9 cellular contexts compared by ENCODE assay signal in genomic region chr9:37187713-37188439, GRCh38.
DNase-seq lines count a peak whose midpoint lies in the region; ATAC-seq and TF ChIP-seq lines count a peak whose summit lies in the region.
"Had no signal": no experiment of that assay in that cellular context is flagged by ENCODE, and none has a peak within 500 bp of the region (broad histone marks: within the 10 kb centered on the region; RNA-seq: fewer than 3 reads in every experiment).

No MANE protein-coding gene starts in this region.

- no peak overlapping the region for H3K27ac ChIP-seq in stomach
- H3K27ac ChIP-seq: SK-N-MC had no signal

- H3K4me1 ChIP-seq in stomach: no peaks in the 10 kb centered on the region

- intact Hi-C loops in CD14-positive monocyte (cut with micrococcal nuclease) (no loop called here), lower leg skin (cut with DNase I; ENCODE audit: low total_unique reads) (no loop called here), stomach (cut with DNase I; ENCODE audit: low total_unique reads) (no loop called here)
- intact Hi-C loops in activated CD4-positive, alpha-beta memory T cell treated with anti-CD3 and anti-CD28 coated beads for 36 hours (cut with micrococcal nuclease): loop anchor here (1.0 kb wide), 1 partner anchor 9 kb away; no protein-coding TSS in a partner anchor

- peaks cover 0 to 24% (median 16%) of the 10 kb centered on the region in 4 donors for H3K36me3 ChIP-seq in stomach

- no peaks in the 10 kb centered on the region for H3K27me3 ChIP-seq in stomach

- no peak for DNase-seq in CD14-positive monocyte (ENCODE audit: low spot score)
- DNase-seq in activated CD4-positive, alpha-beta memory T cell treated with anti-CD3 and anti-CD28 coated beads for 36 hours: no peak
- no peak for DNase-seq in C1 segment of cervical spinal cord (lab: John Stamatoyannopoulos, UW)
- DNase-seq in lower leg skin (ENCODE audit: low spot score in 2 of 2): no peak
- DNase-seq in stomach: no peak
- DNase-seq in NCI-H69 (lab: John Stamatoyannopoulos, UW): no peak

- peaks cover 0 to 2% (median 0%) of the 10 kb centered on the region in 7 donors for H3K9me3 Mint-ChIP-seq in CD14-positive monocyte
- H3K9me3 Mint-ChIP-seq in activated CD4-positive, alpha-beta memory T cell treated with anti-CD3 and anti-CD28 coated beads for 36 hours: no peaks in the 10 kb centered on the region

- peaks cover 0 to 1% (median 0%) of the 10 kb centered on the region in 3 donors for H3K27me3 Mint-ChIP-seq in CD14-positive monocyte (ENCODE audit: low read depth in 3 of 3)
- no peaks in the 10 kb centered on the region for H3K27me3 Mint-ChIP-seq in activated CD4-positive, alpha-beta memory T cell treated with anti-CD3 and anti-CD28 coated beads for 36 hours

- H3K36me3 Mint-ChIP-seq in CD14-positive monocyte: peaks cover 20 to 30% of the 10 kb centered on the region in 2 donors
- H3K36me3 Mint-ChIP-seq in activated CD4-positive, alpha-beta memory T cell treated with anti-CD3 and anti-CD28 coated beads for 36 hours: peaks cover 25% of the 10 kb centered on the region

- TF ChIP-seq POLR2A in GM19099 (IDR thresholded peaks at IDR 0.05; ENCODE audit: extremely low read depth, insufficient read length, low read depth) (peak; percentile 20), lower leg skin (IDR thresholded peaks at IDR 0.05) (no peak), stomach (IDR thresholded peaks at IDR 0.05) (no peak)

- POLR2A ChIA-PET in activated CD4-positive, alpha-beta memory T cell treated with anti-CD3 and anti-CD28 coated beads for 36 hours (lab: Charles Lee): no interaction called here

- H3K4me3 ChIP-seq in lower leg skin (ENCODE audit: low read depth, poor library complexity, severe bottlenecking) (no peak overlapping the region), stomach (no peak overlapping the region)
- H3K4me3 ChIP-seq: SK-N-MC had no signal

- WGBS in lower leg skin, 2 donors: 83 to 87% methylated on average over 5 of the region's 5 CpGs
- 86 to 90% (median 89%) methylated on average over 5 of the region's 5 CpGs for WGBS in stomach, 5 donors

- H3K9me3 ChIP-seq in stomach: no peaks in the 10 kb centered on the region

- TF ChIP-seq CTCF in CD14-positive monocyte (IDR thresholded peaks at IDR 0.05) (no peak), lower leg skin (IDR thresholded peaks at IDR 0.05) (no peak), stomach (IDR thresholded peaks at IDR 0.05) (no peak)

- H3K27ac Mint-ChIP-seq in CD14-positive monocyte: peak overlapping the region in 4 of 7 donors; percentile 24 to 87 (median 42)
- peak overlapping the region; percentile 65 for H3K27ac Mint-ChIP-seq in activated CD4-positive, alpha-beta memory T cell treated with anti-CD3 and anti-CD28 coated beads for 36 hours

- peak; percentile 69 for ATAC-seq in HG03095 (IDR thresholded peaks at IDR 0.05; ENCODE audit: unreplicated experiment)

- peaks cover 23% of the 10 kb centered on the region for H3K4me1 Mint-ChIP-seq in CD14-positive monocyte
- peaks cover 38% of the 10 kb centered on the region for H3K4me1 Mint-ChIP-seq in activated CD4-positive, alpha-beta memory T cell treated with anti-CD3 and anti-CD28 coated beads for 36 hours (ENCODE audit: low read depth)

- TF ChIP-seq EP300 in stomach (IDR thresholded peaks at IDR 0.05): no peak

- peak overlapping the region in 1 of 2 donors; percentile 35 for H3K4me3 Mint-ChIP-seq in CD14-positive monocyte
- H3K4me3 Mint-ChIP-seq in activated CD4-positive, alpha-beta memory T cell treated with anti-CD3 and anti-CD28 coated beads for 36 hours: peak overlapping the region; percentile 1

- CTCF ChIA-PET in activated CD4-positive, alpha-beta memory T cell treated with anti-CD3 and anti-CD28 coated beads for 36 hours (lab: Charles Lee): no interaction called here
